1 cellular context compared by ENCODE assay signal in genomic region chr1:148458901-148459581, GRCh38.
A peak's percentile ranks its signal among the peaks of the same experiment; 100 is the strongest.
TF ChIP-seq lines count a peak whose summit lies in the region.

No MANE protein-coding gene starts in this region.

TF ChIP-seq in HepG2, 621 proteins besides CTCF, POLR2A, EP300 and RAD21 (continued from another document):
- TF ChIP-seq, protein P1, sequence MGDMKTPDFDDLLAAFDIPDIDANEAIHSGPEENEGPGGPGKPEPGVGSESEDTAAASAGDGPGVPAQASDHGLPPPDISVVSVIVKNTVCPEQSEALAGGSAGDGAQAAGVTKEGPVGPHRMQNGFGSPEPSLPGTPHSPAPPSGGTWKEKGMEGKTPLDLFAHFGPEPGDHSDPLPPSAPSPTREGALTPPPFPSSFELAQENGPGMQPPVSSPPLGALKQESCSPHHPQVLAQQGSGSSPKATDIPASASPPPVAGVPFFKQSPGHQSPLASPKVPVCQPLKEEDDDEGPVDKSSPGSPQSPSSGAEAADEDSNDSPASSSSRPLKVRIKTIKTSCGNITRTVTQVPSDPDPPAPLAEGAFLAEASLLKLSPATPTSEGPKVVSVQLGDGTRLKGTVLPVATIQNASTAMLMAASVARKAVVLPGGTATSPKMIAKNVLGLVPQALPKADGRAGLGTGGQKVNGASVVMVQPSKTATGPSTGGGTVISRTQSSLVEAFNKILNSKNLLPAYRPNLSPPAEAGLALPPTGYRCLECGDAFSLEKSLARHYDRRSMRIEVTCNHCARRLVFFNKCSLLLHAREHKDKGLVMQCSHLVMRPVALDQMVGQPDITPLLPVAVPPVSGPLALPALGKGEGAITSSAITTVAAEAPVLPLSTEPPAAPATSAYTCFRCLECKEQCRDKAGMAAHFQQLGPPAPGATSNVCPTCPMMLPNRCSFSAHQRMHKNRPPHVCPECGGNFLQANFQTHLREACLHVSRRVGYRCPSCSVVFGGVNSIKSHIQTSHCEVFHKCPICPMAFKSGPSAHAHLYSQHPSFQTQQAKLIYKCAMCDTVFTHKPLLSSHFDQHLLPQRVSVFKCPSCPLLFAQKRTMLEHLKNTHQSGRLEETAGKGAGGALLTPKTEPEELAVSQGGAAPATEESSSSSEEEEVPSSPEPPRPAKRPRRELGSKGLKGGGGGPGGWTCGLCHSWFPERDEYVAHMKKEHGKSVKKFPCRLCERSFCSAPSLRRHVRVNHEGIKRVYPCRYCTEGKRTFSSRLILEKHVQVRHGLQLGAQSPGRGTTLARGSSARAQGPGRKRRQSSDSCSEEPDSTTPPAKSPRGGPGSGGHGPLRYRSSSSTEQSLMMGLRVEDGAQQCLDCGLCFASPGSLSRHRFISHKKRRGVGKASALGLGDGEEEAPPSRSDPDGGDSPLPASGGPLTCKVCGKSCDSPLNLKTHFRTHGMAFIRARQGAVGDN (CRISPR knock-in tag; IDR thresholded peaks at IDR 0.05) = peak; percentile 41; the same call in 1 of the 2 replicates
- TF ChIP-seq SAP130 (CRISPR knock-in tag; IDR thresholded peaks at IDR 0.05; ENCODE audit: low read depth) (peak; percentile 32; the same call in 1 of the 2 replicates), CEBPG (CRISPR knock-in tag; IDR thresholded peaks at IDR 0.05) (peak; percentile 25; the same call in 1 of the 2 replicates), TAF1 (CRISPR knock-in tag; IDR thresholded peaks at IDR 0.05) (peak; percentile 31; the same call in 1 of the 2 replicates), RBFOX2 (IDR thresholded peaks at IDR 0.05; ENCODE audit: low read depth, low read length) (peak; percentile 59; the same call in 1 of the 2 replicates), ARID5B (CRISPR knock-in tag; IDR thresholded peaks at IDR 0.05) (0 out of 2 replicates have a peak, but pooled peaks have one; percentile 21), HNRNPLL (IDR thresholded peaks at IDR 0.05; ENCODE audit: low read depth, low read length, poor library complexity, severe bottlenecking) (peak; percentile 83), GABPB1 (CRISPR knock-in tag; IDR thresholded peaks at IDR 0.05) (peak; percentile 58; the same call in 1 of the 2 replicates)
- TF ChIP-seq, protein P2, sequence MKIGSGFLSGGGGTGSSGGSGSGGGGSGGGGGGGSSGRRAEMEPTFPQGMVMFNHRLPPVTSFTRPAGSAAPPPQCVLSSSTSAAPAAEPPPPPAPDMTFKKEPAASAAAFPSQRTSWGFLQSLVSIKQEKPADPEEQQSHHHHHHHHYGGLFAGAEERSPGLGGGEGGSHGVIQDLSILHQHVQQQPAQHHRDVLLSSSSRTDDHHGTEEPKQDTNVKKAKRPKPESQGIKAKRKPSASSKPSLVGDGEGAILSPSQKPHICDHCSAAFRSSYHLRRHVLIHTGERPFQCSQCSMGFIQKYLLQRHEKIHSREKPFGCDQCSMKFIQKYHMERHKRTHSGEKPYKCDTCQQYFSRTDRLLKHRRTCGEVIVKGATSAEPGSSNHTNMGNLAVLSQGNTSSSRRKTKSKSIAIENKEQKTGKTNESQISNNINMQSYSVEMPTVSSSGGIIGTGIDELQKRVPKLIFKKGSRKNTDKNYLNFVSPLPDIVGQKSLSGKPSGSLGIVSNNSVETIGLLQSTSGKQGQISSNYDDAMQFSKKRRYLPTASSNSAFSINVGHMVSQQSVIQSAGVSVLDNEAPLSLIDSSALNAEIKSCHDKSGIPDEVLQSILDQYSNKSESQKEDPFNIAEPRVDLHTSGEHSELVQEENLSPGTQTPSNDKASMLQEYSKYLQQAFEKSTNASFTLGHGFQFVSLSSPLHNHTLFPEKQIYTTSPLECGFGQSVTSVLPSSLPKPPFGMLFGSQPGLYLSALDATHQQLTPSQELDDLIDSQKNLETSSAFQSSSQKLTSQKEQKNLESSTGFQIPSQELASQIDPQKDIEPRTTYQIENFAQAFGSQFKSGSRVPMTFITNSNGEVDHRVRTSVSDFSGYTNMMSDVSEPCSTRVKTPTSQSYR (CRISPR knock-in tag; IDR thresholded peaks at IDR 0.05; ENCODE audit: borderline replicate concordance) = peak; percentile 56; the same call in 1 of the 2 replicates
- TF ChIP-seq, protein P3, sequence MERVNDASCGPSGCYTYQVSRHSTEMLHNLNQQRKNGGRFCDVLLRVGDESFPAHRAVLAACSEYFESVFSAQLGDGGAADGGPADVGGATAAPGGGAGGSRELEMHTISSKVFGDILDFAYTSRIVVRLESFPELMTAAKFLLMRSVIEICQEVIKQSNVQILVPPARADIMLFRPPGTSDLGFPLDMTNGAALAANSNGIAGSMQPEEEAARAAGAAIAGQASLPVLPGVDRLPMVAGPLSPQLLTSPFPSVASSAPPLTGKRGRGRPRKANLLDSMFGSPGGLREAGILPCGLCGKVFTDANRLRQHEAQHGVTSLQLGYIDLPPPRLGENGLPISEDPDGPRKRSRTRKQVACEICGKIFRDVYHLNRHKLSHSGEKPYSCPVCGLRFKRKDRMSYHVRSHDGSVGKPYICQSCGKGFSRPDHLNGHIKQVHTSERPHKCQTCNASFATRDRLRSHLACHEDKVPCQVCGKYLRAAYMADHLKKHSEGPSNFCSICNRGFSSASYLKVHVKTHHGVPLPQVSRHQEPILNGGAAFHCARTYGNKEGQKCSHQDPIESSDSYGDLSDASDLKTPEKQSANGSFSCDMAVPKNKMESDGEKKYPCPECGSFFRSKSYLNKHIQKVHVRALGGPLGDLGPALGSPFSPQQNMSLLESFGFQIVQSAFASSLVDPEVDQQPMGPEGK (CRISPR knock-in tag; IDR thresholded peaks at IDR 0.05) = peak; percentile 78
